Comparison of ENCODE assay signal across 2 cellular contexts in the genomic region with DNA sequence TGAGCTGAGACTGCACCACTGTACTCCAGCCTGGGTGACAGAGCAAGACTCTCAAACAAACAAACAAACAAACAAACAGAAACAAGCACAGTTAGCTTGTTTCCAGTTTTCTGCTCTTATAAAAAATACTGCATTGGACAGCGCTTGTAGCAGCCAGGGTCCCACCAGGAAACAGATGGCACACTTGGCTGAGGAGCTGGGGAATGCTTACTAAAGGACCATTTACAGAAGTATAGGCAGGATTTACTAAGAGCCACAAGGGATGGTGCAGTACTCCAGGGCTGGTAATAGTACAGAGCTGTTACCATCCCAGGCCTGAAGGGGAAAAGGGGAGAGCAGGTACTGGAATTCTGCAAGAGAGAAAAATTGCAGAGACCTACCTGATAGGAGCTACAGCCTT.
TF ChIP-seq lines count a peak whose summit lies in the region.

No MANE protein-coding gene starts in this region.

TF ChIP-seq in HCT116, 20 proteins besides CTCF, POLR2A, EP300 and RAD21:
- TF ChIP-seq SP1 (IDR thresholded peaks at IDR 0.05; ENCODE audit: low read depth) (no peak), TCF7L2 (IDR thresholded peaks at IDR 0.05; ENCODE audit: borderline replicate concordance, extremely low read depth, insufficient read depth, insufficient read length) (no peak), EGR1 (IDR thresholded peaks at IDR 0.05; ENCODE audit: low read depth) (no peak), ELF1 (IDR thresholded peaks at IDR 0.05; ENCODE audit: borderline replicate concordance, low read depth) (no peak), CEBPB (IDR thresholded peaks at IDR 0.05; ENCODE audit: low read depth) (no peak), ZNF274 (IDR thresholded peaks at IDR 0.05; ENCODE audit: low read depth, low read length) (no peak), EZH2 (IDR thresholded peaks at IDR 0.05) (no peak), SRF (IDR thresholded peaks at IDR 0.05; ENCODE audit: low read depth) (no peak), ZFX (IDR thresholded peaks at IDR 0.05) (no peak), FOSL1 (IDR thresholded peaks at IDR 0.05; ENCODE audit: low read depth) (no peak), POLR2AphosphoS5 (IDR thresholded peaks at IDR 0.05; ENCODE audit: low read depth, low read length) (no peak)
- TF ChIP-seq, protein P1, sequence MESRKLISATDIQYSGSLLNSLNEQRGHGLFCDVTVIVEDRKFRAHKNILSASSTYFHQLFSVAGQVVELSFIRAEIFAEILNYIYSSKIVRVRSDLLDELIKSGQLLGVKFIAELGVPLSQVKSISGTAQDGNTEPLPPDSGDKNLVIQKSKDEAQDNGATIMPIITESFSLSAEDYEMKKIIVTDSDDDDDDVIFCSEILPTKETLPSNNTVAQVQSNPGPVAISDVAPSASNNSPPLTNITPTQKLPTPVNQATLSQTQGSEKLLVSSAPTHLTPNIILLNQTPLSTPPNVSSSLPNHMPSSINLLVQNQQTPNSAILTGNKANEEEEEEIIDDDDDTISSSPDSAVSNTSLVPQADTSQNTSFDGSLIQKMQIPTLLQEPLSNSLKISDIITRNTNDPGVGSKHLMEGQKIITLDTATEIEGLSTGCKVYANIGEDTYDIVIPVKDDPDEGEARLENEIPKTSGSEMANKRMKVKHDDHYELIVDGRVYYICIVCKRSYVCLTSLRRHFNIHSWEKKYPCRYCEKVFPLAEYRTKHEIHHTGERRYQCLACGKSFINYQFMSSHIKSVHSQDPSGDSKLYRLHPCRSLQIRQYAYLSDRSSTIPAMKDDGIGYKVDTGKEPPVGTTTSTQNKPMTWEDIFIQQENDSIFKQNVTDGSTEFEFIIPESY (IDR thresholded peaks at IDR 0.05; ENCODE audit: extremely low read depth, insufficient replicate concordance, low read length): no peak

TF ChIP-seq in H1, 55 proteins besides CTCF, POLR2A, EP300 and RAD21:
- TF ChIP-seq BCL11A (IDR thresholded peaks at IDR 0.05; ENCODE audit: low read depth in 2 of 2, low read length in 2 of 2) (no peak), CBX5 (IDR thresholded peaks at IDR 0.05; ENCODE audit: low read depth, low read length) (no peak), SP4 (IDR thresholded peaks at IDR 0.05; ENCODE audit: low read length) (no peak), CTBP2 (IDR thresholded peaks at IDR 0.05; ENCODE audit: borderline replicate concordance, insufficient read depth, insufficient read length, low read length) (no peak), TBP (IDR thresholded peaks at IDR 0.05; ENCODE audit: low read depth, low read length) (no peak), YY1 (IDR thresholded peaks at IDR 0.05; ENCODE audit: low read depth, low read length) (no peak), NANOG (IDR thresholded peaks at IDR 0.05; ENCODE audit: insufficient read depth, low read depth, low read length, poor library complexity, severe bottlenecking) (no peak), POU5F1 (IDR thresholded peaks at IDR 0.05; ENCODE audit: low read depth, low read length) (no peak), SP2 (IDR thresholded peaks at IDR 0.05; ENCODE audit: low read length) (no peak), SP1 (IDR thresholded peaks at IDR 0.05; ENCODE audit: low read depth, low read length) (no peak), RBBP5 (IDR thresholded peaks at IDR 0.05; ENCODE audit: borderline replicate concordance, low read depth, low read length) (no peak), POLR2AphosphoS5 (IDR thresholded peaks at IDR 0.05; ENCODE audit: low read depth, low read length) (no peak), EZH2 (IDR thresholded peaks at IDR 0.05; ENCODE audit: low read depth, low read length, severe bottlenecking) (no peak), CREB1 (IDR thresholded peaks at IDR 0.05) (no peak), TAF1 (IDR thresholded peaks at IDR 0.05; ENCODE audit: low read depth, low read length) (no peak)
